ENCODE assay signal across 9 cellular contexts in the genomic region with DNA sequence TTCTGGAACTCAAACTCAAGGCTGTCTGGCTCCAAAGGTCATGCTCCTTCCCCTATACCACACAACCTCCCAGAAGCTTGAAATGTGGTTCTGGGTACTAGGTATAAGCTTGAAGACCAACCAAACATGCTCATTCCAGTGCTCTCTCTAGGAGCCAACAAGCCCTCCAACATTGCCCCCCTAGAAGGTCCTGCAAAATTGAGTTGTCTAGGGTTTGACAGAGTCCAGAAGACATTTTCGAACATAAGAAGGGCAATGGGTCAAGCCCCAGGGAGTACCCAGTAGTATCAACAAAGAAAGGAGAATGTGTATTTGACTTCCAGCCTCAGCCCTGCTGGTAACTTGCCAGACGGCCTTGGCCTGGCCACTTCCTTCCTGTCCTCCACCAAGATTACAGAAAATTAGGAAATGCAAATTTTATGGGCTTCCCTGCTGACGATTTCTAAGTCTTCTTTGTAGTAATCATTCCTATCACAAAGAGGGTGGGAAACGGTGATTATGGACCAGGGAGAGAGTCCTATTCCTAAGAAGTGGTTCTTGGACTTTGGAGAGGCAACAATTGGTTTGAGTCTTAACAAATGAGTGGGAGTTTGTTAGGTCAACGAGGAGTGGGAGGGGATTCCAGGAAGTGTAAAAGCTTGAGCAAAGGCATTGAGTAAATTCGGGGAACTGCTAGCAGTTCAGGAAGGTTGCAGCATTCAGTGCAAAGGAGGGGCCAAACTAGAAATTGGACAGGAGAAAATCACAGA. TPM values are rescaled to one million over a fixed set of nuclear protein-coding genes. Genes with fewer than 3 reads are reported as not detected.
DNase-seq lines count a peak whose midpoint lies in the region; ATAC-seq and TF ChIP-seq lines count a peak whose summit lies in the region.
"Had no signal": no experiment of that assay in that cellular context is flagged by ENCODE, and none has a peak within 500 bp of the region (broad histone marks: within the 10 kb centered on the region; RNA-seq: fewer than 3 reads in every experiment).

No MANE protein-coding gene starts in this region.

- no peak overlapping the region for H3K4me3 ChIP-seq in HL-60 (replicated peaks; ENCODE audit: insufficient read depth, low read length)
- no peak overlapping the region for H3K4me3 ChIP-seq in gastroesophageal sphincter
- H3K4me3 ChIP-seq in spleen, result peak overlapping the region in 1 of 8 donors; percentile 30

- TF ChIP-seq EP300 in gastroesophageal sphincter (IDR thresholded peaks at IDR 0.05), result no peak

- peak overlapping the region; percentile 90 to 92 for H3K27ac Mint-ChIP-seq in T-cell

- intact Hi-C loops in spleen (cut with DNase I; ENCODE audit: low total_unique reads), result no loop called here

- H3K36me3 ChIP-seq in gastroesophageal sphincter (no peaks in the 10 kb centered on the region), spleen (no peaks in the 10 kb centered on the region)

- TF ChIP-seq CTCF in HL-60 (IDR thresholded peaks at IDR 0.05; ENCODE audit: insufficient read depth, low read length) (no peak), gastroesophageal sphincter (IDR thresholded peaks at IDR 0.05) (no peak), spleen (IDR thresholded peaks at IDR 0.05 in 8 of 11, conservative IDR thresholded peaks at IDR 0.05 in 3 of 11) (no peak)

- H3K27ac ChIP-seq in HL-60 (replicated peaks) (peak overlapping the region; percentile 69), gastroesophageal sphincter (peak overlapping the region in 2 of 4 donors; percentile 29 to 48), spleen (peak overlapping the region; percentile 68 to 90 (median 86))

- TF ChIP-seq POLR2A in gastroesophageal sphincter (IDR thresholded peaks at IDR 0.05) (no peak), spleen (IDR thresholded peaks at IDR 0.05) (no peak)

- H3K4me1 ChIP-seq in gastroesophageal sphincter (no peaks in the 10 kb centered on the region), spleen (peaks cover 36 to 61% (median 49%) of the 10 kb centered on the region in 6 donors)

- peak overlapping the region; percentile 25 to 70 (median 46) for H3K4me3 Mint-ChIP-seq in T-cell

- CTCF ChIA-PET in T-cell (lab: Charles Lee), result interaction anchor here in 1 of 2 donors (0.6 to 1.5 kb wide), 6 partner anchors 10 to 375 kb away, joined by 3 to 10 read pairs (median 4); no protein-coding TSS in a partner anchor

- ATAC-seq in T-cell (replicated peaks in 1 of 4) (peak in 3 of 4 experiments; percentile 20 to 44 (median 28)), gastroesophageal sphincter (peak; percentile 50), HG02981 (IDR thresholded peaks at IDR 0.05; ENCODE audit: unreplicated experiment) (no peak), HG02798 (IDR thresholded peaks at IDR 0.05; ENCODE audit: poor library complexity, unreplicated experiment) (no peak)
- ATAC-seq: Panc1 had no signal

- no peaks in the 10 kb centered on the region for H3K27me3 ChIP-seq in HL-60 (ENCODE audit: insufficient read depth, poor library complexity, severe bottlenecking)
- H3K27me3 ChIP-seq in gastroesophageal sphincter, result peaks cover 9% of the 10 kb centered on the region
- no peaks in the 10 kb centered on the region for H3K27me3 ChIP-seq in spleen (replicated peaks in 1 of 7)

- H3K9me3 ChIP-seq in gastroesophageal sphincter (peaks cover 0 to 20% (median 0%) of the 10 kb centered on the region in 3 donors), spleen (peaks cover 0 to 16% (median 12%) of the 10 kb centered on the region in 8 donors)

- peak; percentile 65 to 77 for DNase-seq in HL-60 (ENCODE audit: low read depth in 1 of 2, low spot score in 1 of 2)
- DNase-seq in T-cell, result no peak
- DNase-seq in spleen, result peak; percentile 85
- no peak for DNase-seq in COR-L47 (lab: John Stamatoyannopoulos, UW)
- DNase-seq: kidney glomerular epithelial cell had no signal

- no peaks in the 10 kb centered on the region for H3K9me3 Mint-ChIP-seq in T-cell

- 30 to 37% methylated on average over 4 to 6 of the region's 6 CpGs for WGBS in gastroesophageal sphincter (ENCODE audit: low coverage in 1 of 2), 2 donors
- WGBS in spleen, 5 donors, result 8 to 17% (median 11%) methylated on average over 6 of the region's 6 CpGs

- peaks cover 8% of the 10 kb centered on the region for H3K36me3 Mint-ChIP-seq in T-cell

- peaks cover 65 to 79% (median 71%) of the 10 kb centered on the region in 3 donors for H3K4me1 Mint-ChIP-seq in T-cell

- POLR2A ChIA-PET in T-cell (lab: Charles Lee), result no interaction called here

- H3K27me3 Mint-ChIP-seq in T-cell, result no peaks in the 10 kb centered on the region

RNA-seq across cellular contexts. Expression of gene SLAMF1, which starts 18.7 kb away (rescaled TPM):
- total RNA-seq in T-cell (10 to 100 TPM; 19.4 to 38.7 (median 30.7) TPM), gastroesophageal sphincter (1 to 10 TPM in 2 of 4 donors, under 1 TPM in 1, not detected in 1; 0.12 to 2.8 (median 1.2) TPM), spleen (10 to 100 TPM in 6 of 7 donors, 1 to 10 TPM in 1; 7.4 to 18.3 (median 11.3) TPM)
- 1 to 10 TPM; 2.8 to 3.9 (median 3.2) TPM for polyA plus RNA-seq in spleen

RNA-seq across cellular contexts. Expression of gene CD48, which starts 46.1 kb away (rescaled TPM):
- total RNA-seq in T-cell (100 to 1,000 TPM; 249 to 393 (median 273) TPM), gastroesophageal sphincter (1 to 10 TPM in 3 of 4 donors, not detected in 1; 2.2 to 8.5 (median 4.5) TPM), spleen (100 to 1,000 TPM; 150 to 286 (median 215) TPM)
- polyA plus RNA-seq in spleen, result 100 to 1,000 TPM; 371 to 510 (median 479) TPM

Comparison
In these comparisons a context has a peak if more than half of its experiments do, and no peak if none do; other contexts are left out.
1. DNase-seq: peak in HL-60 (2 of 2) and spleen (single experiment); none in T-cell (0 of 34) and COR-L47 (single experiment).
2. ATAC-seq: peak in T-cell (3 of 4) and gastroesophageal sphincter (single experiment); none in HG02981 (single experiment) and HG02798 (single experiment).
3. RNA of gene CD48, which starts 46.1 kb away (total RNA-seq): 249 to 393 TPM in T-cell and 150 to 286 TPM in spleen; 2.2 to 8.5 TPM in gastroesophageal sphincter; every median in the first group is over 10 times any median in the second.